ENCODE assay signal across 8 cellular contexts in the genomic region with DNA sequence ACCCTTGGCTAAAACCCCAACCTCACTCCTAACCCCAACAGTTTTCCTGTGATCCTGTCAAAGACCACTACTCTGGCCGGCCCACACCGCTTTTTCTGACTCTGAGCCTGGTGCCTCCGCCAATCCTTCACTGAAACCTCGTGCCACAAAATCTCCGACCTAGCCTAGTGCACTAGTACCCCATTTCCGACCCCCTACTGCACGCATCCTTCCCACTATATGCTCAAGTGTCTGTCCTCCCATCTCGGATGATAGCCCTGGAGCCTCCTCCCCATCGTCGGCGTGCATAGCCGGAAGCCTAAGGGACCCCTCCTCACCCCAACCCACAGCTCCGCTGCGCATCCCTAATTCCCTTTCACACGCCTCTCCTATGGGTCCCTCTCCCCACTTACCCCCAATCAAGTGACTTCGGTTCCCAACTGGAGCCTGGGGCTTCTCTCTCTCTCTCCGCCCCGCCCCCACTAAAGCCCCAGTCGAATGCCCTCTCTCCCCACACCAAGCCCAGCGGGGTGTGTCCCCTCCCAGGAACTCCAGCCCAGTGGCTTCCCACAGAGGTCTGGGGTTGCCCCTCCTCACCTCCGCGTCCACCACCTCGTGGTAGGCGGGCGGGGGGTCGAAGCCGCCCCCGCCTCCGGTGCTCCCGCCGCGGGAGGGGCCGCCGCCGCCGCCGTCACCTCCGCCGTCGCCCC. TPM values are rescaled to one million over a fixed set of nuclear protein-coding genes. Genes with fewer than 3 reads are reported as not detected.
DNase-seq lines count a peak whose midpoint lies in the region; ATAC-seq, FAIRE-seq and TF ChIP-seq lines count a peak whose summit lies in the region.

No MANE protein-coding gene starts in this region.

- DNase-seq in CD4-positive, alpha-beta memory T cell = peak in 2 of 5 donors; percentile 21 to 63
- DNase-seq in HL-60 (ENCODE audit: low read depth in 1 of 2, low spot score in 1 of 2) (peak in 1 of 2 experiments; percentile 21), T-helper 1 cell (peak; percentile 14 to 32 (median 18)), mammary epithelial cell (peak; percentile 12), kidney (peak; percentile 89)
- DNase-seq in stimulated activated CD4-positive, alpha-beta T cell treated with anti-CD3 and anti-CD28 coated beads, Interleukin-12 subunit alpha, Interleukin-12 subunit beta, amount 100 ng/mL, for 24 hours (ENCODE audit: low read depth in 2 of 2) = peak; percentile 7 to 29

- intact Hi-C loops in CD4-positive, alpha-beta memory T cell (cut with micrococcal nuclease) = loop anchor here (2.0 to 5.0 kb wide), 2 partner anchors 52 to 74 kb away; no protein-coding TSS in a partner anchor
- intact Hi-C loops in mammary epithelial cell (cut with micrococcal nuclease) (loop anchor here (2.0 kb wide), 1 partner anchor 74 kb away; no protein-coding TSS in a partner anchor), kidney (cut with DNase I) (no loop called here)

- dilution Hi-C loops in mammary epithelial cell (cut with HindIII; ENCODE audit: low sequenced_read_pairs) = no loop called here

- H3K36me3 Mint-ChIP-seq in CD4-positive, alpha-beta memory T cell = peaks cover 0 to 14% of the 10 kb centered on the region in 2 donors

- peak overlapping the region; percentile 99 for H2AFZ ChIP-seq in mammary epithelial cell (ENCODE audit: low read depth, low read length)

- no peaks in the 10 kb centered on the region for H3K27me3 Mint-ChIP-seq in CD4-positive, alpha-beta memory T cell

- H3K79me2 ChIP-seq in mammary epithelial cell (ENCODE audit: insufficient read depth, low read length) = peaks cover 64% of the 10 kb centered on the region

- BruUV-seq in mammary epithelial cell (replicated peaks; lab: Mats Ljungman, UMichigan) = no TSS peak

- H3K4me3 Mint-ChIP-seq in CD4-positive, alpha-beta memory T cell = peak overlapping the region; percentile 88 to 97 (median 94)

- in situ Hi-C loops in mammary epithelial cell (cut with MboI; ENCODE audit: low sequenced_read_pairs in 2 of 2) = no loop called here

- H3K9me3 ChIP-seq in CD4-positive, alpha-beta memory T cell (ENCODE audit: control insufficient read depth in 1 of 2, low read length in 2 of 2) = no peaks in the 10 kb centered on the region
- H3K9me3 ChIP-seq in mammary epithelial cell (replicated peaks; ENCODE audit: insufficient read depth, low read length) (no peaks in the 10 kb centered on the region), kidney (ENCODE audit: control insufficient read depth in 1 of 2, low read length in 2 of 2) (no peaks in the 10 kb centered on the region)

- H4K20me1 ChIP-seq in mammary epithelial cell (ENCODE audit: insufficient read depth, low read length) = no peaks in the 10 kb centered on the region

- ATAC-seq in GM19463 (IDR thresholded peaks at IDR 0.05; ENCODE audit: unreplicated experiment) (peak; percentile 18), GM19397 (IDR thresholded peaks at IDR 0.05; ENCODE audit: unreplicated experiment) (no peak)

- H3K9me3 Mint-ChIP-seq in CD4-positive, alpha-beta memory T cell = peaks cover 0 to 2% (median 0%) of the 10 kb centered on the region in 8 donors

- WGBS in mammary epithelial cell (ENCODE audit: low coverage, missing lambda C conversion rate) = 2% methylated on average over 15 of the region's 40 CpGs

- H3K4me2 ChIP-seq in mammary epithelial cell (ENCODE audit: insufficient read depth, low read depth, low read length) = peak overlapping the region; percentile 89

- no peak for FAIRE-seq in kidney (lab: Jason Lieb, UNC)

- H3K4me1 ChIP-seq in CD4-positive, alpha-beta memory T cell (ENCODE audit: insufficient read depth, low read length) = peaks cover 77% of the 10 kb centered on the region
- H3K4me1 ChIP-seq in mammary epithelial cell (ENCODE audit: insufficient read depth, low read length) = peaks cover 24% of the 10 kb centered on the region
- H3K4me1 ChIP-seq in kidney (ENCODE audit: control insufficient read depth in 1 of 2, insufficient read depth in 1 of 2, low read depth in 1 of 2, low read length in 2 of 2) = peaks cover 5 to 12% of the 10 kb centered on the region in 2 donors

- no peak for TF ChIP-seq CTCF in HL-60 (IDR thresholded peaks at IDR 0.05; ENCODE audit: insufficient read depth, low read length)
- TF ChIP-seq CTCF in mammary epithelial cell (conservative IDR thresholded peaks at IDR 0.05 in 1 of 2, IDR thresholded peaks at IDR 0.05 in 1 of 2; ENCODE audit: extremely low read depth in 1 of 2, insufficient read depth in 1 of 2, low read depth in 1 of 2, low read length in 2 of 2) = no peak
- TF ChIP-seq CTCF in kidney (IDR thresholded peaks at IDR 0.05; ENCODE audit: borderline replicate concordance, extremely low read depth, insufficient read depth) = no peak

- peak overlapping the region; percentile 80 to 81 for H3K4me3 ChIP-seq in CD4-positive, alpha-beta memory T cell (ENCODE audit: low read length in 2 of 2)
- H3K4me3 ChIP-seq in HL-60 (replicated peaks; ENCODE audit: insufficient read depth, low read length) = peak overlapping the region; percentile 89
- peak overlapping the region; percentile 64 to 97 (median 96) for H3K4me3 ChIP-seq in mammary epithelial cell (replicated peaks in 1 of 3; ENCODE audit: insufficient read depth in 1 of 3, low read depth in 2 of 3, low read length in 3 of 3)
- H3K4me3 ChIP-seq in kidney (ENCODE audit: low read length in 2 of 2) = peak overlapping the region; percentile 75 to 87

- peak overlapping the region; percentile 86 to 98 (median 93) for H3K27ac Mint-ChIP-seq in CD4-positive, alpha-beta memory T cell

- peaks cover 52 to 82% (median 71%) of the 10 kb centered on the region in 4 donors for H3K4me1 Mint-ChIP-seq in CD4-positive, alpha-beta memory T cell

- peak overlapping the region; percentile 87 for H3K27ac ChIP-seq in CD4-positive, alpha-beta memory T cell (ENCODE audit: low read depth, low read length)
- H3K27ac ChIP-seq in HL-60 (replicated peaks) (peak overlapping the region; percentile 80), mammary epithelial cell (ENCODE audit: insufficient read depth, low read depth, low read length) (peak overlapping the region; percentile 75), kidney (ENCODE audit: low read depth in 2 of 2, low read length in 2 of 2) (peak overlapping the region; percentile 94 to 97)

- peak overlapping the region; percentile 77 for H3K9ac ChIP-seq in mammary epithelial cell (ENCODE audit: insufficient read depth, low read length)
- peak overlapping the region; percentile 78 to 82 for H3K9ac ChIP-seq in kidney (ENCODE audit: low read length in 2 of 2)

- POLR2A ChIA-PET in CD4-positive, alpha-beta memory T cell (lab: Charles Lee; ENCODE audit: partially characterized antibody) = interaction anchor here (0.8 to 3.4 kb wide), 10 partner anchors 10 to 63 kb away, joined by 3 to 27 read pairs (median 4); no protein-coding TSS in a partner anchor

- no peaks in the 10 kb centered on the region for H3K36me3 ChIP-seq in CD4-positive, alpha-beta memory T cell (ENCODE audit: insufficient read depth, low read length)
- H3K36me3 ChIP-seq in mammary epithelial cell (ENCODE audit: insufficient read depth, low read length) = no peaks in the 10 kb centered on the region
- no peaks in the 10 kb centered on the region for H3K36me3 ChIP-seq in kidney (ENCODE audit: control insufficient read depth in 1 of 2, insufficient read depth in 2 of 2, low read length in 2 of 2)

- no peaks in the 10 kb centered on the region for H3K27me3 ChIP-seq in CD4-positive, alpha-beta memory T cell (ENCODE audit: insufficient read depth, low read length)
- H3K27me3 ChIP-seq in HL-60 (ENCODE audit: insufficient read depth, poor library complexity, severe bottlenecking) = no peaks in the 10 kb centered on the region
- H3K27me3 ChIP-seq in mammary epithelial cell (ENCODE audit: insufficient read depth, low read length) = no peaks in the 10 kb centered on the region

- CTCF ChIA-PET in CD4-positive, alpha-beta memory T cell (lab: Charles Lee; ENCODE audit: partially characterized antibody) = interaction anchor here (0.9 kb wide), 1 partner anchor 66 kb away, joined by 3 read pairs; no protein-coding TSS in a partner anchor
- CTCF ChIA-PET in mammary epithelial cell (lab: Charles Lee; ENCODE audit: low non-redundant PET) = no interaction called here

RNA-seq across cellular contexts. Expression of gene USP24, which starts 0.8 kb away (rescaled TPM):
- total RNA-seq in CD4-positive, alpha-beta memory T cell = 10 to 100 TPM; 73.2 to 74.2 TPM
- polyA plus RNA-seq in CD4-positive, alpha-beta memory T cell = 10 to 100 TPM in 1 of 2 donors, 1 to 10 TPM in 1; 1.6 to 10.9 TPM
- total RNA-seq in mammary epithelial cell (10 to 100 TPM; 37.7 to 41.6 TPM), kidney (49.2 TPM)
- polyA plus RNA-seq in mammary epithelial cell (11.3 TPM), kidney (ENCODE audit: insufficient read depth, low read depth, low replicate concordance) (10.1 TPM)
- polyA minus RNA-seq in mammary epithelial cell = 38.1 TPM
